18 cellular contexts compared by ENCODE assay signal in the genomic region with DNA sequence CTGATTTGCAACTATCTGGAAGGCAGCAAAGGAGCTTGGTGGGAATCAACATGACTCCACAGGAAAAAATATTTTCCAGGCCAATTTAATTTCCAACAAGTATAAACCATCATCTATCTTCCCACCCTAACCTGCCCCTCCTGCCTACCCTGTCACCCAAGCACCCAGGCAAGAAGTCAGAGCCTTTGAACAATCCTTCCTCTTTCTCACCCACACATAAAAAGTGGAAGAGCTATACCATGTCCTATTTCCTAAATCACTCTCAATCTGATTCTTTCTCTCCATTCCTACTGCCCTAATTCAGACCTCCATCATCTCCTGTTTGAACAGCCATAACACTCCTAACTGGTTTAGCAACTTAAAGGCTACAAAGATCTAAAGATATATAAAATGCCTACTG. TPM values are rescaled to one million over a fixed set of nuclear protein-coding genes. Genes with fewer than 3 reads are reported as not detected.
DNase-seq lines count a peak whose midpoint lies in the region; ATAC-seq and TF ChIP-seq lines count a peak whose summit lies in the region.
"Had no signal": no experiment of that assay in that cellular context is flagged by ENCODE, and none has a peak within 500 bp of the region (broad histone marks: within the 10 kb centered on the region; RNA-seq: fewer than 3 reads in every experiment).

No MANE protein-coding gene starts in this region.

- no peaks in the 10 kb centered on the region for H3K27me3 ChIP-seq in HCT116 (ENCODE audit: insufficient read depth, low read length)
- no peaks in the 10 kb centered on the region for H3K27me3 ChIP-seq in PC-9 (ENCODE audit: insufficient read depth, low read depth)
- H3K27me3 ChIP-seq in right atrium auricular region = no peaks in the 10 kb centered on the region
- no peaks in the 10 kb centered on the region for H3K27me3 ChIP-seq in smooth muscle cell (ENCODE audit: low read depth)
- H3K27me3 ChIP-seq: breast epithelium had no signal

- H2AFZ ChIP-seq in HCT116 (ENCODE audit: low read depth, low read length, poor library complexity, severe bottlenecking) = no peak overlapping the region
- H2AFZ ChIP-seq in PC-9 = no peak overlapping the region
- no peak overlapping the region for H2AFZ ChIP-seq in smooth muscle cell (ENCODE audit: low read depth)

- TF ChIP-seq RAD21 in HCT116 (IDR thresholded peaks at IDR 0.05; ENCODE audit: low read depth) = no peak

- CTCF ChIA-PET in HCT116 (lab: Charles Lee) (no interaction called here), PC-9 (lab: Charles Lee) (no interaction called here)

- no peak for TF ChIP-seq POLR2A in HCT116 (IDR thresholded peaks at IDR 0.05; ENCODE audit: borderline replicate concordance, extremely low read depth, insufficient read depth, insufficient read length)

- H3K4me3 ChIP-seq in HCT116 (replicated peaks in 1 of 2; ENCODE audit: low read depth in 1 of 2, low read length in 2 of 2) (peak overlapping the region in 1 of 2 experiments; percentile 17; a peak in 2 of 4 replicates), PC-9 (no peak overlapping the region), right atrium auricular region (no peak overlapping the region), smooth muscle cell (no peak overlapping the region)
- H3K4me3 ChIP-seq: HAP-1 had no signal

- H4K20me1 ChIP-seq in HCT116 (ENCODE audit: insufficient read depth) = no peaks in the 10 kb centered on the region
- H4K20me1 ChIP-seq in PC-9 (ENCODE audit: insufficient read depth) = no peaks in the 10 kb centered on the region
- H4K20me1 ChIP-seq in smooth muscle cell (ENCODE audit: low read depth) = peaks cover 52% of the 10 kb centered on the region

- H3K4me1 ChIP-seq in HCT116 (ENCODE audit: control insufficient read depth in 1 of 2, insufficient read depth in 2 of 2, low read length in 2 of 2) = peaks cover 30 to 44% of the 10 kb centered on the region in 2 experiments
- H3K4me1 ChIP-seq in PC-9 (replicated peaks; ENCODE audit: insufficient read depth) = peaks cover 14% of the 10 kb centered on the region
- peaks cover 0 to 35% of the 10 kb centered on the region in 2 donors for H3K4me1 ChIP-seq in right atrium auricular region
- H3K4me1 ChIP-seq in smooth muscle cell (ENCODE audit: low read depth) = no peaks in the 10 kb centered on the region
- H3K4me1 ChIP-seq: HAP-1 had no signal

- H3K27ac ChIP-seq in HCT116 (ENCODE audit: low read depth, low read length) (no peak overlapping the region), PC-9 (no peak overlapping the region), right atrium auricular region (peak overlapping the region; percentile 80 to 89), smooth muscle cell (ENCODE audit: low read depth) (peak overlapping the region; percentile 17)

- TSS peak; percentile 26 for BruUV-seq in HCT116 (replicated peaks; lab: Mats Ljungman, UMichigan)
- BruUV-seq in PC-9 (replicated peaks; lab: Mats Ljungman, UMichigan) = no TSS peak

- no peak for DNase-seq in HCT116 (ENCODE audit: low read depth, low spot score)
- DNase-seq in PC-9 = no peak
- DNase-seq in right atrium auricular region (ENCODE audit: low spot score) = no peak
- no peak for DNase-seq in smooth muscle cell (lab: John Stamatoyannopoulos, UW; ENCODE audit: unreplicated experiment)
- no peak for DNase-seq in DMS153 (lab: John Stamatoyannopoulos, UW)
- DNase-seq in HCEC 1CT = no peak
- DNase-seq in NOMO-1 (lab: John Stamatoyannopoulos, UW; ENCODE audit: unreplicated experiment in 2 of 2) = no peak
- DNase-seq: activated CD4-positive, alpha-beta T cell treated with anti-CD3 and anti-CD28 coated beads, Interleukin-2, amount 50 U/mL, for 48 hours; activated T-cell treated with anti-CD3 and anti-CD28 coated beads, Interleukin-2, amount 50 U/mL, for 1 hour; AML-193; naive thymus-derived CD4-positive, alpha-beta T cell; NCI-H146; NCI-H2227 treated with DMSO at 0.1 percent for 48 hours; stimulated activated CD4-positive, alpha-beta T cell treated with anti-CD3 and anti-CD28 coated beads, Interleukin-12 subunit alpha, Interleukin-12 subunit beta, amount 100 ng/mL, for 4 hours; stimulated activated naive CD8-positive, alpha-beta T cell treated with anti-CD3 and anti-CD28 coated beads, Interleukin-15, Interleukin-2, amounts not matched to agents 100 U/mL and 50 U/mL, for 24 hours had no signal

- intact Hi-C loops in HCT116 (cut with micrococcal nuclease) (no loop called here), PC-9 (cut with micrococcal nuclease; ENCODE audit: unreplicated experiment) (no loop called here)

- RAD21 ChIA-PET in HCT116 (lab: Charles Lee; ENCODE audit: low non-redundant PET in 1 of 2, low total read pairs in 2 of 2, uncharacterized antibody in 2 of 2, unreplicated experiment in 2 of 2) = no interaction called here

- POLR2A ChIA-PET in HCT116 (lab: Charles Lee) = interaction anchor here (0.7 kb wide), 1 partner anchor 19 kb away, joined by 3 read pairs; no protein-coding TSS in a partner anchor
- POLR2A ChIA-PET in PC-9 (lab: Charles Lee; ENCODE audit: unreplicated experiment) = no interaction called here

- H3K9ac ChIP-seq in HCT116 (ENCODE audit: low read length) (no peak overlapping the region), smooth muscle cell (ENCODE audit: low read depth) (no peak overlapping the region)

- H3K36me3 ChIP-seq in HCT116 (ENCODE audit: control insufficient read depth in 1 of 2, insufficient read depth in 2 of 2, low read length in 2 of 2) = no peaks in the 10 kb centered on the region
- H3K36me3 ChIP-seq in PC-9 (ENCODE audit: low read depth) = 0 out of 2 replicates have a peak, but pooled peaks cover 2% of the 10 kb centered on the region
- H3K36me3 ChIP-seq in right atrium auricular region = no peaks in the 10 kb centered on the region
- H3K36me3 ChIP-seq in smooth muscle cell (ENCODE audit: low read depth) = no peaks in the 10 kb centered on the region
- H3K36me3 ChIP-seq: breast epithelium had no signal

- 0 out of 2 replicates have a peak, but pooled peaks have one; percentile 11 for ATAC-seq in HCT116
- ATAC-seq: naive thymus-derived CD4-positive, alpha-beta T cell; SK-N-SH treated with all-trans-retinoic acid at 6 μM for 48 hours; stimulated activated naive CD8-positive, alpha-beta T cell treated with anti-CD3 and anti-CD28 coated beads, Interleukin-15, Interleukin-2, amounts not matched to agents 100 U/mL and 50 U/mL, for 24 hours had no signal

- H3K79me2 ChIP-seq in HCT116 (ENCODE audit: insufficient read depth, low read length) = peaks cover 32% of the 10 kb centered on the region
- H3K79me2 ChIP-seq in PC-9 (ENCODE audit: low read depth) = peaks cover 7% of the 10 kb centered on the region; the same call in 1 of the 2 replicates
- H3K79me2 ChIP-seq in smooth muscle cell (ENCODE audit: low read depth) = peaks cover 87% of the 10 kb centered on the region

- H3K9me2 ChIP-seq in HCT116 (ENCODE audit: insufficient read depth) = no peaks in the 10 kb centered on the region
- H3K9me2 ChIP-seq in PC-9 (ENCODE audit: insufficient read depth) = no peaks in the 10 kb centered on the region

- H3K9me3 ChIP-seq in HCT116 (ENCODE audit: control insufficient read depth in 1 of 2, insufficient read depth in 1 of 2, low read depth in 1 of 2, low read length in 2 of 2) (no peaks in the 10 kb centered on the region), PC-9 (ENCODE audit: insufficient read depth, low read depth) (no peaks in the 10 kb centered on the region), right atrium auricular region (no peaks in the 10 kb centered on the region), smooth muscle cell (replicated peaks; ENCODE audit: low read depth) (no peaks in the 10 kb centered on the region)
- H3K9me3 ChIP-seq: breast epithelium, HAP-1 had no signal

- no peaks in the 10 kb centered on the region; the same call in none of the 2 replicates for H3F3A ChIP-seq in PC-9 (ENCODE audit: insufficient read depth, low read depth)
- no peaks in the 10 kb centered on the region for H3F3A ChIP-seq in smooth muscle cell (ENCODE audit: low read depth)

- TF ChIP-seq CTCF in HCT116 (IDR thresholded peaks at IDR 0.05 in 2 of 3, conservative IDR thresholded peaks at IDR 0.05 in 1 of 3; ENCODE audit: borderline replicate concordance in 1 of 3, insufficient read depth in 1 of 3, low read depth in 2 of 3, low read length in 2 of 3) = no peak
- TF ChIP-seq CTCF in PC-9 (conservative IDR thresholded peaks at IDR 0.05) = no peak
- no peak for TF ChIP-seq CTCF in right atrium auricular region (IDR thresholded peaks at IDR 0.05)
- TF ChIP-seq CTCF in smooth muscle cell (IDR thresholded peaks at IDR 0.05; ENCODE audit: borderline replicate concordance, insufficient read depth, poor library complexity, severe bottlenecking) = no peak

- H3K4me2 ChIP-seq in HCT116 (ENCODE audit: low read length) (peak overlapping the region; percentile 70), PC-9 (peak overlapping the region; percentile 41), smooth muscle cell (peak overlapping the region; percentile 9)

TF ChIP-seq in HCT116, 20 proteins besides CTCF, POLR2A, EP300 and RAD21 (continues in another document):
- TF ChIP-seq CEBPB (IDR thresholded peaks at IDR 0.05; ENCODE audit: low read depth) = no peak
- no peak for TF ChIP-seq TCF7L2 (IDR thresholded peaks at IDR 0.05; ENCODE audit: borderline replicate concordance, extremely low read depth, insufficient read depth, insufficient read length)
- no peak for TF ChIP-seq SRF (IDR thresholded peaks at IDR 0.05; ENCODE audit: low read depth)

RNA-seq across cellular contexts. Expression of a gene that starts 12.6 kb away (rescaled TPM):
- total RNA-seq in HCT116 (2021; ENCODE audit: unreplicated experiment) (26.6 TPM), PC-9 (2021) (26.1 and 36.4 TPM in 2 replicates), right atrium auricular region (10 to 100 TPM; 34.7 to 42.9 TPM), smooth muscle cell (18.1 and 25.8 TPM in 2 replicates)
- polyA plus RNA-seq in HCT116 (2012) = 10.4 and 13.0 TPM in 2 replicates
- polyA plus RNA-seq in smooth muscle cell = 12.6 and 12.8 TPM in 2 replicates

RNA-seq across cellular contexts. Expression of a gene that starts 57.3 kb away (rescaled TPM):
- 13.5 TPM for total RNA-seq in HCT116 (2021; ENCODE audit: unreplicated experiment)
- polyA plus RNA-seq in HCT116 (2012) = 7.1 and 8.1 TPM in 2 replicates
- 14.5 and 15.1 TPM in 2 replicates for total RNA-seq in PC-9 (2021)
- total RNA-seq in right atrium auricular region = 1 to 10 TPM; 3.1 to 4.4 TPM
- total RNA-seq in smooth muscle cell = 11.7 and 21.2 TPM in 2 replicates
- polyA plus RNA-seq in smooth muscle cell = 2.8 and 3.0 TPM in 2 replicates

RNA-seq across cellular contexts. Expression of a gene that starts 57.6 kb away (rescaled TPM):
- total RNA-seq in HCT116 (2021; ENCODE audit: unreplicated experiment) (84.3 TPM), PC-9 (2021) (107 and 123 TPM in 2 replicates), right atrium auricular region (10 to 100 TPM; 37.7 to 46.0 TPM), smooth muscle cell (80.1 and 80.4 TPM in 2 replicates)
- 36.6 and 58.1 TPM in 2 replicates for polyA plus RNA-seq in HCT116 (2012)
- 67.0 and 71.3 TPM in 2 replicates for polyA plus RNA-seq in smooth muscle cell

Comparison
In these comparisons a context has a peak if more than half of its experiments do, and no peak if none do; other contexts are left out.
1. H3K27ac ChIP-seq: peak in right atrium auricular region (2 of 2) and smooth muscle cell (single experiment); none in HCT116 (single experiment) and PC-9 (single experiment).
2. H3K4me2 ChIP-seq: peak in every context shown above with its lines; median percentile 70 in HCT116; 41 in PC-9; 9 in smooth muscle cell.